Comparison of ENCODE assay signal across 22 cellular contexts in genomic region chr12:26612203-26612602, GRCh38.
DNase-seq lines count a peak whose midpoint lies in the region; ATAC-seq, FAIRE-seq and TF ChIP-seq lines count a peak whose summit lies in the region.
"Had no signal": no experiment of that assay in that cellular context is flagged by ENCODE, and none has a peak within 500 bp of the region (broad histone marks: within the 10 kb centered on the region; RNA-seq: fewer than 3 reads in every experiment).

No MANE protein-coding gene starts in this region.

- no TSS peak for BruUV-seq in K562 (replicated peaks; lab: Mats Ljungman, UMichigan)

- TF ChIP-seq EP300 in K562 (IDR thresholded peaks at IDR 0.05; ENCODE audit: low read length), result no peak

- H3K79me2 ChIP-seq in K562 (ENCODE audit: control insufficient read depth, insufficient read depth, low read length), result no peaks in the 10 kb centered on the region

- no peak for TF ChIP-seq RAD21 in K562 (CRISPR knock-in tag; conservative IDR thresholded peaks at IDR 0.05 in 1 of 2, IDR thresholded peaks at IDR 0.05 in 1 of 2)

- in situ Hi-C loops in G401 (cut with HindIII; ENCODE audit: low sequenced_read_pairs), result no loop called here
- in situ Hi-C loops in K562 (cut with MboI), result no loop called here

- no peaks in the 10 kb centered on the region for H3K9me1 ChIP-seq in K562 (ENCODE audit: control insufficient read depth, insufficient read depth, low read length)

- no peak for TF ChIP-seq POLR2A in K562 (conservative IDR thresholded peaks at IDR 0.05)

- H4K20me1 ChIP-seq in K562 (replicated peaks; ENCODE audit: control insufficient read depth, insufficient read depth, low read length), result no peaks in the 10 kb centered on the region

- peaks cover 0 to 2% (median 0%) of the 10 kb centered on the region in 4 donors for H3K4me1 Mint-ChIP-seq in naive thymus-derived CD8-positive, alpha-beta T cell

- H3K9ac ChIP-seq in K562 (ENCODE audit: insufficient read depth in 1 of 2, low read depth in 2 of 2, low read length in 2 of 2), result no peak overlapping the region
- H3K9ac ChIP-seq: GM23248 had no signal

- CTCF ChIA-PET in K562 (lab: Yijun Ruan, JAX; ENCODE audit: low intra/inter-chr PET ratio), result no interaction called here

- TF ChIP-seq CTCF in K562 (IDR thresholded peaks at IDR 0.05 in 2 of 3, conservative IDR thresholded peaks at IDR 0.05 in 1 of 3; ENCODE audit: insufficient read depth in 2 of 3, low read depth in 1 of 3, low read length in 3 of 3), result no peak
- no peak for TF ChIP-seq CTCF in heart right ventricle (IDR thresholded peaks at IDR 0.05)

- no peaks in the 10 kb centered on the region for H3K36me3 ChIP-seq in K562 (ENCODE audit: control insufficient read depth, insufficient read depth, low read length)
- H3K36me3 ChIP-seq in heart right ventricle, result peaks cover 0 to 20% (median 0%) of the 10 kb centered on the region in 9 donors
- H3K36me3 ChIP-seq: BE2C had no signal

- POLR2A ChIA-PET in K562 (lab: Yijun Ruan, JAX), result no interaction called here
- POLR2A ChIA-PET in naive thymus-derived CD8-positive, alpha-beta T cell (lab: Charles Lee), result no interaction called here

- H3K4me1 ChIP-seq in K562 (replicated peaks in 1 of 2; ENCODE audit: control insufficient read depth in 2 of 2, insufficient read depth in 2 of 2, low read length in 2 of 2) (no peaks in the 10 kb centered on the region; a peak in 2 of 5 replicates), heart right ventricle (peaks cover 0 to 4% (median 0%) of the 10 kb centered on the region in 9 donors)
- H3K4me1 ChIP-seq: BE2C had no signal

- no peak overlapping the region for H3K27ac ChIP-seq in K562 (ENCODE audit: extremely low read depth, low read depth, low read length)
- H3K27ac ChIP-seq in heart right ventricle, result no peak overlapping the region
- H3K27ac ChIP-seq: GM23248, RWPE1 had no signal

- intact Hi-C loops in K562 (cut with micrococcal nuclease) (loop anchor here (5.0 kb wide), 1 partner anchor 515 kb away; no protein-coding TSS in a partner anchor), heart right ventricle (cut with DNase I) (loop anchor here in 7 of 10 donors (5.0 to 10.0 kb wide), 6 partner anchors 167 to 515 kb away; no protein-coding TSS in a partner anchor)

- peaks cover 0 to 29% (median 9%) of the 10 kb centered on the region in 3 donors for H3K36me3 Mint-ChIP-seq in naive thymus-derived CD8-positive, alpha-beta T cell

- H3K4me3 ChIP-seq in K562, result no peak overlapping the region
- no peak overlapping the region for H3K4me3 ChIP-seq in heart right ventricle
- H3K4me3 ChIP-seq: GM12878, GM23248 had no signal

- no peak overlapping the region for H3K27ac Mint-ChIP-seq in naive thymus-derived CD8-positive, alpha-beta T cell
- H3K27ac Mint-ChIP-seq: CD4-positive, alpha-beta T cell had no signal

- no peaks in the 10 kb centered on the region for H3K27me3 ChIP-seq in K562 (ENCODE audit: control insufficient read depth in 2 of 2, insufficient read depth in 2 of 2, low read length in 2 of 2)
- no peaks in the 10 kb centered on the region for H3K27me3 ChIP-seq in heart right ventricle
- H3K27me3 ChIP-seq: BE2C had no signal

- no peak overlapping the region for H3K4me3 Mint-ChIP-seq in naive thymus-derived CD8-positive, alpha-beta T cell
- H3K4me3 Mint-ChIP-seq: CD4-positive, alpha-beta T cell had no signal

- no peaks in the 10 kb centered on the region for H3K9me3 Mint-ChIP-seq in naive thymus-derived CD8-positive, alpha-beta T cell
- H3K9me3 Mint-ChIP-seq: CD4-positive, alpha-beta T cell had no signal

- no peaks in the 10 kb centered on the region for H3K9me3 ChIP-seq in K562 (replicated peaks; ENCODE audit: control insufficient read depth, insufficient read depth, low read depth, low read length)
- no peaks in the 10 kb centered on the region for H3K9me3 ChIP-seq in heart right ventricle
- H3K9me3 ChIP-seq: BE2C had no signal

- no peak overlapping the region for H2AFZ ChIP-seq in K562 (ENCODE audit: low read depth, low read length)
- H2AFZ ChIP-seq: GM23248 had no signal

- H3K4me2 ChIP-seq in K562 (ENCODE audit: insufficient read depth, low read length), result no peak overlapping the region

- 8% methylated on average over 2 of the region's 2 CpGs for WGBS in K562 (ENCODE audit: insufficient coverage, low coverage, missing lambda C conversion rate)
- 89 to 92% methylated on average over 2 of the region's 2 CpGs for WGBS in heart right ventricle, 2 donors

- no peaks in the 10 kb centered on the region for H3K27me3 Mint-ChIP-seq in naive thymus-derived CD8-positive, alpha-beta T cell
- H3K27me3 Mint-ChIP-seq: CD4-positive, alpha-beta T cell had no signal

- no peak for FAIRE-seq in K562 (lab: Jason Lieb, UNC)
- peak; percentile 82 for FAIRE-seq in frontal cortex (lab: Jason Lieb, UNC)
- FAIRE-seq: GM12878 had no signal

- ATAC-seq in K562 (no peak), heart right ventricle (no peak)
- no peak for ATAC-seq in naive thymus-derived CD8-positive, alpha-beta T cell
- ATAC-seq: GM12878, PC-3 had no signal

- DNase-seq in G401 (ENCODE audit: low spot score) (peak; percentile 9), K562 (ENCODE audit: extremely low read depth in 1 of 4, low spot score in 3 of 4) (no peak), frontal cortex (ENCODE audit: low spot score in 2 of 2) (no peak), putamen (ENCODE audit: low spot score) (peak; percentile 86), DMS53 (lab: John Stamatoyannopoulos, UW) (no peak), heart right ventricle (no peak), COR-L47 (lab: John Stamatoyannopoulos, UW) (no peak)
- no peak for DNase-seq in naive thymus-derived CD8-positive, alpha-beta T cell
- DNase-seq: BE2C; CD4-positive, alpha-beta T cell; DMS153; GM23248; HCEC 1CT; Karpas-422; NCI-H1436 treated with DMSO at 0.1 percent for 48 hours; NCI-H2029; NCI-H345; NCI-H524 treated with DMSO at 0.1 percent for 48 hours; PC-3; SIG-M5 had no signal

TF ChIP-seq in K562, 482 proteins besides CTCF, POLR2A, EP300 and RAD21:
- TF ChIP-seq GTF3C2 (IDR thresholded peaks at IDR 0.05; ENCODE audit: borderline replicate concordance, extremely low read depth, insufficient read length), result no peak
- no peak for TF ChIP-seq CEBPG (CRISPR knock-in tag; IDR thresholded peaks at IDR 0.05)
- peak in 1 of 2 experiments; percentile 45; a peak in 1 of 4 replicates for TF ChIP-seq CEBPG (tag; conservative IDR thresholded peaks at IDR 0.05 in 1 of 2, IDR thresholded peaks at IDR 0.05 in 1 of 2)
- TF ChIP-seq CEBPB (tag; IDR thresholded peaks at IDR 0.05), result peak; percentile 49; the same call in 1 of the 2 replicates
- TF ChIP-seq ZBED1 (IDR thresholded peaks at IDR 0.05), result no peak
TF ChIP-seq in K562: peak in this region for 2.

Comparison
In these comparisons a context has a peak if more than half of its experiments do, and no peak if none do; other contexts are left out.
1. DNase-seq: peak in G401 (single experiment) and putamen (single experiment); none in K562 (0 of 4), frontal cortex (0 of 2), DMS53 (single experiment), naive thymus-derived CD8-positive, alpha-beta T cell (0 of 10), heart right ventricle (0 of 2) and COR-L47 (single experiment).